Comparison of ENCODE assay signal across 20 cellular contexts in genomic region chr7:2290877-2291276, GRCh38.
"Had no signal": no experiment of that assay in that cellular context is flagged by ENCODE, and none has a peak within 500 bp of the region (broad histone marks: within the 10 kb centered on the region; RNA-seq: fewer than 3 reads in every experiment).

No MANE protein-coding gene starts in this region.

- H3K27me3 ChIP-seq: heart left ventricle, sigmoid colon, suprapubic skin, thyroid gland, uterus had no signal

- H3K4me1 ChIP-seq: heart left ventricle, sigmoid colon, uterus had no signal

- H3K9me3 ChIP-seq: heart left ventricle, mucosa of descending colon, sigmoid colon, suprapubic skin, thyroid gland, uterus had no signal

- H3K9me3 Mint-ChIP-seq: natural killer cell, neural crest cell, type B pancreatic cell had no signal

- H3K27ac ChIP-seq: heart left ventricle, sigmoid colon, skin epidermis, suprapubic skin, thyroid gland, uterus had no signal

- FAIRE-seq: colon, islet of Langerhans had no signal

- H3K36me3 ChIP-seq: sigmoid colon, thyroid gland, uterus had no signal

- H3K27ac Mint-ChIP-seq: natural killer cell had no signal

- ATAC-seq: heart left ventricle; left lobe of liver; mucosa of descending colon; natural killer cell; stimulated activated naive CD8-positive, alpha-beta T cell treated with anti-CD3 and anti-CD28 coated beads, Interleukin-15, Interleukin-2, amounts not matched to agents 100 U/mL and 50 U/mL, for 24 hours had no signal

- H3K4me3 Mint-ChIP-seq: natural killer cell, neural crest cell, type B pancreatic cell had no signal

- DNase-seq: cerebellar nuclear complex; effector CD4-positive, alpha-beta T cell; foreskin melanocyte; hippocampal formation; mammary epithelial cell; mucosa of descending colon; natural killer cell; sigmoid colon; stimulated activated CD4-positive, alpha-beta T cell treated with anti-CD3 and anti-CD28 coated beads, Interleukin-12 subunit alpha, Interleukin-12 subunit beta, amount 100 ng/mL, for 4 hours; stimulated activated naive CD8-positive, alpha-beta T cell treated with anti-CD3 and anti-CD28 coated beads, Interleukin-15, Interleukin-2, amounts not matched to agents 100 U/mL and 50 U/mL, for 24 hours; thyroid gland; uterus had no signal

- H3K36me3 Mint-ChIP-seq: natural killer cell had no signal

- H3K4me3 ChIP-seq: heart left ventricle, mucosa of descending colon, sigmoid colon, skin epidermis, suprapubic skin, thyroid gland, uterus had no signal

- H3K4me1 Mint-ChIP-seq: neural crest cell had no signal
